ENCODE assay signal across 7 cellular contexts in the genomic region with DNA sequence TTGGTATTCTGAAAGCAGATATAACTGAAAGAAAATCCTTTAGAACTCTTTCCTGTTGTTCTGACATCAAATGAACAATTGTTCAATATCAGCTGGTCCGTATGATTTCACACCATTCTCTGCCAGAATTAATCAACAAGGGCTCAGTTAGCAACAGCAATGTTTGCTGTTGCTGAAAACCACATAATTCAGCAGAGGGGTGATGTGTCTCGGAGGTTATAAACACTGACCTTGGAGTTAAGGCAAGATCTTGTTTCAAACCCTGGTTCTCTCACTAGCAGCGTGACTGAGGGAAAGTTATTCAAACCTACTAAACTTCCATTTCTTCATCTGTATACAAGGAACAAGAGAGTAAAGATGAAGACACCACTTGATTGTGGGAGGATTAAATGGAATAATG. TPM values are rescaled to one million over a fixed set of nuclear protein-coding genes. Genes with fewer than 3 reads are reported as not detected.
"Had no signal": no experiment of that assay in that cellular context is flagged by ENCODE, and none has a peak within 500 bp of the region (broad histone marks: within the 10 kb centered on the region; RNA-seq: fewer than 3 reads in every experiment).

No MANE protein-coding gene starts in this region.

RNA-seq across cellular contexts. Expression of a gene that starts 36.8 kb away (rescaled TPM):
- total RNA-seq: mesothelial cell of epicardium; myocyte; naive thymus-derived CD4-positive, alpha-beta T cell; natural killer cell treated with Interleukin-12 subunit alpha and Interleukin-12 subunit beta and Interleukin-15 and Interleukin-18, amount 100 ng/mL, for 72 hours had no signal
- polyA plus RNA-seq: immature natural killer cell; mammary epithelial cell; naive thymus-derived CD4-positive, alpha-beta T cell; neural cell had no signal
